ENCODE assay signal across 8 cellular contexts in the genomic region with DNA sequence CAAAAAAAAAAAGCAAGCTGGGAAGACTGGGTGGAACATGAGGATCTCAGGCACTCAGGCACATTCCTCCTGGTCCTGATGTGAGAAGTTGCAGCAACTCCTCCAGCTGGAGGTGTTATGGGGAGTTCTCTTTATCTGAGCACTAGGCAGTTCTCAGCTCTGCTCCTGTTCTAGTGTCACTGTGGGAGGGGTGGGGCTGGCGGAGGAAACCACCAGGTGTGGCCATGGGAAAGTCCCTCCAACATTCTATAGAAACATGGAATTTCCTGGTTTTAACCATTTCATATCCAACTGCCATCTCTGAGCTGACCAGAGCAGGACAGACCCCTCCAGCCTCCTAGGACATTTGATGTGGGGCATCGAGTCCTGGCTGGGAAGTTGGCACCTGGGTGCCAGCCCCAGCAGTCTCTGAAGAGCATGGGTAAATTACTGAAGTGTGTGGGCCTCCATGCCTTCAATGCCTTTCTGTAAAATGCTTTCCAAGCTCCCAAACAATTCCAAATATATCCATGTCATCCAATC. TPM values are rescaled to one million over a fixed set of nuclear protein-coding genes. Genes with fewer than 3 reads are reported as not detected.
DNase-seq lines count a peak whose midpoint lies in the region; ATAC-seq and TF ChIP-seq lines count a peak whose summit lies in the region.

No MANE protein-coding gene starts in this region.

- intact Hi-C loops in colonic mucosa (cut with DNase I): no loop called here

- H3K4me3 Mint-ChIP-seq in endothelial cell (ENCODE audit: unreplicated experiment): no peak overlapping the region

- H3K9ac ChIP-seq in colonic mucosa (ENCODE audit: low read depth in 2 of 2, low read length in 2 of 2): peak overlapping the region in 1 of 2 donors; percentile 14
- peak overlapping the region; percentile 16 for H3K9ac ChIP-seq in skeletal muscle satellite cell (ENCODE audit: low read depth, low read length)

- H3K27ac ChIP-seq in RWPE1 (peak overlapping the region; percentile 74), colonic mucosa (peak overlapping the region; percentile 66)

- H3K4me1 Mint-ChIP-seq in endothelial cell (ENCODE audit: unreplicated experiment): peaks cover 58% of the 10 kb centered on the region

- H3K4me1 ChIP-seq in colonic mucosa: peaks cover 6% of the 10 kb centered on the region
- H3K4me1 ChIP-seq in skeletal muscle satellite cell (ENCODE audit: control insufficient read depth, insufficient read depth, low read length): peaks cover 52% of the 10 kb centered on the region

- POLR2A ChIA-PET in RWPE1 (lab: Yijun Ruan, JAX; ENCODE audit: low non-redundant PET): interaction anchor here (0.6 to 1.2 kb wide), 2 partner anchors 13 to 29 kb away, joined by 4 to 5 read pairs; no protein-coding TSS in a partner anchor

- H3K9me3 ChIP-seq in colonic mucosa (no peaks in the 10 kb centered on the region), skeletal muscle satellite cell (replicated peaks; ENCODE audit: low read length) (no peaks in the 10 kb centered on the region)

- peak; percentile 63 for DNase-seq in RWPE1 (ENCODE audit: low spot score)
- peak; percentile 84 for DNase-seq in colonic mucosa
- DNase-seq in NCI-H1092 treated with DMSO at 0.1 percent for 48 hours (lab: John Stamatoyannopoulos, UW): no peak
- DNase-seq in endothelial cell (ENCODE audit: low spot score): no peak
- no peak for DNase-seq in dermis blood vessel endothelial cell

- peaks cover 11% of the 10 kb centered on the region for H3K36me3 Mint-ChIP-seq in endothelial cell (ENCODE audit: low read depth, unreplicated experiment)

- CTCF ChIA-PET in RWPE1 (lab: Yijun Ruan, JAX): interaction anchor here (0.7 to 3.5 kb wide), 9 partner anchors 8 to 1494 kb away, joined by 3 to 46 read pairs (median 5); no protein-coding TSS in a partner anchor

- H3K4me3 ChIP-seq in colonic mucosa (no peak overlapping the region), skeletal muscle satellite cell (ENCODE audit: low read length) (peak overlapping the region; percentile 84)

- H3K27me3 ChIP-seq in colonic mucosa (no peaks in the 10 kb centered on the region), skeletal muscle satellite cell (ENCODE audit: control insufficient read depth, insufficient read depth, low read length) (no peaks in the 10 kb centered on the region)

- ATAC-seq in GM18505 (IDR thresholded peaks at IDR 0.05; ENCODE audit: unreplicated experiment) (no peak), HG03045 (IDR thresholded peaks at IDR 0.05; ENCODE audit: unreplicated experiment) (no peak)

- TF ChIP-seq CTCF in RWPE1 (conservative IDR thresholded peaks at IDR 0.05; ENCODE audit: low read depth) (no peak), colonic mucosa (IDR thresholded peaks at IDR 0.05) (no peak), endothelial cell (IDR thresholded peaks at IDR 0.05; ENCODE audit: unreplicated experiment) (no peak)

- H3K27me3 Mint-ChIP-seq in endothelial cell (ENCODE audit: unreplicated experiment): peaks cover 12% of the 10 kb centered on the region

- H3K27ac Mint-ChIP-seq in endothelial cell (ENCODE audit: unreplicated experiment): no peak overlapping the region

- TF ChIP-seq POLR2A in GM18505 (IDR thresholded peaks at IDR 0.05; ENCODE audit: borderline replicate concordance, extremely low read depth, insufficient read depth, insufficient read length): peak; percentile 33

- peak overlapping the region; percentile 97 for H3K4me2 ChIP-seq in skeletal muscle satellite cell (ENCODE audit: low read length)

- H3K36me3 ChIP-seq in colonic mucosa (no peaks in the 10 kb centered on the region), skeletal muscle satellite cell (ENCODE audit: insufficient read depth, low read length) (no peaks in the 10 kb centered on the region)

- no peaks in the 10 kb centered on the region for H3K9me3 Mint-ChIP-seq in endothelial cell (ENCODE audit: unreplicated experiment)

RNA-seq across cellular contexts. Expression of gene IKBKE, which starts 0.8 kb away (rescaled TPM):
- total RNA-seq in colonic mucosa: 10 to 100 TPM; 15.9 to 28.4 TPM
- total RNA-seq in skeletal muscle satellite cell (2012; rRNA removed): 13.5 and 20.3 TPM in 2 replicates
- total RNA-seq in endothelial cell (ENCODE audit: unreplicated experiment): 20.9 TPM
- total RNA-seq in dermis blood vessel endothelial cell: 23.3 and 33.9 TPM in 2 replicates

RNA-seq across cellular contexts. Expression of gene RASSF5, which starts 37.9 kb away (rescaled TPM):
- total RNA-seq in colonic mucosa (1 to 10 TPM; 4.9 to 5.4 TPM), endothelial cell (ENCODE audit: unreplicated experiment) (1.2 TPM), dermis blood vessel endothelial cell (0.33 and 0.51 TPM in 2 replicates)
- 0.66 and 1.0 TPM in 2 replicates for total RNA-seq in skeletal muscle satellite cell (2012; rRNA removed)

Comparison
In these comparisons a context has a peak if more than half of its experiments do, and no peak if none do; other contexts are left out.
1. DNase-seq: peak in RWPE1 (single experiment) and colonic mucosa (single experiment); none in NCI-H1092 treated with DMSO at 0.1 percent for 48 hours (single experiment), endothelial cell (single experiment) and dermis blood vessel endothelial cell (single experiment).